In the genomic region with DNA sequence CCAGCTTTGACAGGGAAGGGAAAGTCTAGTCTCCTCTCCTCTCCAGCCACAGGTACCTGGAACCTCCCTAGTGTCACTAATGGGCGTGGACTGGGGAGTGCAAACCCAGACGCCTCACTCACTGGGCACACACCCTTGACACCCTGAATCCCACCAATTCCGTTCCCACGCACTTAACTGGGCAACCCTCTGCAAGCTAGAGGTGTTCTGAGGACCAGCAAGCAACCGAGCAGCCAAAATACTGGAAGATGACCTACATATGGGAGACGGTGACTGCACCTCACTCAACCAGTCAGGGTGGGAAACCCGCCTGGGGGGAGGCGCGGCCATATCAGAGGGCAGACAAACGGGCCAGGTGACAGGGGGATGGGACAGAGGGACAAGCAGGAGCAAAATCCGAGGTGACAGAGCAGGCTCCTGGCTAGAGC, we compare ENCODE assay signal across 7 cellular contexts. TPM values are rescaled to one million over a fixed set of nuclear protein-coding genes. Genes with fewer than 3 reads are reported as not detected.
DNase-seq lines count a peak whose midpoint lies in the region; ATAC-seq, FAIRE-seq and TF ChIP-seq lines count a peak whose summit lies in the region.

No MANE protein-coding gene starts in this region.

- TF ChIP-seq CTCF in keratinocyte (optimal IDR thresholded peaks at IDR 0.05 in 1 of 3, IDR thresholded peaks at IDR 0.05 in 1 of 3, conservative IDR thresholded peaks at IDR 0.05 in 1 of 3; ENCODE audit: extremely low read depth in 1 of 3, insufficient read depth in 2 of 3, low read length in 3 of 3) = no peak

- H3K4me3 ChIP-seq in Jurkat, Clone E6-1 (ENCODE audit: low read length) = peak overlapping the region; percentile 91
- peak overlapping the region; percentile 68 to 80 (median 80) for H3K4me3 ChIP-seq in keratinocyte (ENCODE audit: control insufficient read depth in 2 of 3, extremely low read depth in 1 of 3, insufficient read depth in 2 of 3, low read depth in 1 of 3, low read length in 3 of 3)
- peak overlapping the region; percentile 79 to 92 for H3K4me3 ChIP-seq in stomach smooth muscle (ENCODE audit: low read length in 2 of 2)

- H3K9me3 ChIP-seq in keratinocyte (ENCODE audit: control insufficient read depth, low read depth, low read length) (no peaks in the 10 kb centered on the region), stomach smooth muscle (ENCODE audit: control insufficient read depth in 2 of 2, low read length in 2 of 2) (no peaks in the 10 kb centered on the region)

- H3K36me3 ChIP-seq in keratinocyte (ENCODE audit: control insufficient read depth in 2 of 2, extremely low read depth in 1 of 2, insufficient read depth in 2 of 2, low read length in 2 of 2) = peaks cover 5 to 11% of the 10 kb centered on the region in 2 experiments
- peaks cover 0 to 2% of the 10 kb centered on the region in 2 donors for H3K36me3 ChIP-seq in stomach smooth muscle (ENCODE audit: control insufficient read depth in 2 of 2, insufficient read depth in 2 of 2, low read length in 2 of 2)

- CTCF ChIA-PET in activated naive CD4-positive, alpha-beta T cell treated with anti-CD3 and anti-CD28 coated beads, Interleukin-2, amount 10 ng/mL, durations not matched to agents 7 days and 5 days (lab: Charles Lee) = interaction anchor here (0.9 kb wide), 1 partner anchor 8 kb away, joined by 3 read pairs; no protein-coding TSS in a partner anchor

- H2AFZ ChIP-seq in keratinocyte (ENCODE audit: control insufficient read depth, low read length) = no peak overlapping the region

- peaks cover 25% of the 10 kb centered on the region for H4K20me1 ChIP-seq in keratinocyte (ENCODE audit: control insufficient read depth, extremely low read depth, insufficient read depth, low read length)

- H3K4me1 Mint-ChIP-seq in activated naive CD4-positive, alpha-beta T cell treated with anti-CD3 and anti-CD28 coated beads, Interleukin-2, amount 10 ng/mL, durations not matched to agents 7 days and 5 days = peaks cover 48% of the 10 kb centered on the region

- dilution Hi-C loops in keratinocyte (cut with MboI; ENCODE audit: extremely low pct_ligation_motif_present, low sequenced_read_pairs) = no loop called here

- no peaks in the 10 kb centered on the region for H3K9me3 Mint-ChIP-seq in activated naive CD4-positive, alpha-beta T cell treated with anti-CD3 and anti-CD28 coated beads, Interleukin-2, amount 10 ng/mL, durations not matched to agents 7 days and 5 days

- peaks cover 35% of the 10 kb centered on the region for H3K36me3 Mint-ChIP-seq in activated naive CD4-positive, alpha-beta T cell treated with anti-CD3 and anti-CD28 coated beads, Interleukin-2, amount 10 ng/mL, durations not matched to agents 7 days and 5 days

- FAIRE-seq in keratinocyte (lab: Jason Lieb, UNC) = no peak

- H3K79me2 ChIP-seq in keratinocyte (ENCODE audit: control insufficient read depth, insufficient read depth, low read length) = peaks cover 47% of the 10 kb centered on the region

- ATAC-seq in GM18498 (IDR thresholded peaks at IDR 0.05; ENCODE audit: unreplicated experiment) = no peak

- peaks cover 6% of the 10 kb centered on the region for H3K9me1 ChIP-seq in keratinocyte (ENCODE audit: control insufficient read depth, extremely low read depth, insufficient read depth, low read length)

- peak overlapping the region; percentile 64 for H3K27ac ChIP-seq in keratinocyte (ENCODE audit: control insufficient read depth, insufficient read depth, low read length)
- peak overlapping the region; percentile 41 for H3K27ac ChIP-seq in stomach smooth muscle (ENCODE audit: low read length)

- H3K27ac Mint-ChIP-seq in activated naive CD4-positive, alpha-beta T cell treated with anti-CD3 and anti-CD28 coated beads, Interleukin-2, amount 10 ng/mL, durations not matched to agents 7 days and 5 days = peak overlapping the region; percentile 90

- no peaks in the 10 kb centered on the region for H3K27me3 Mint-ChIP-seq in activated naive CD4-positive, alpha-beta T cell treated with anti-CD3 and anti-CD28 coated beads, Interleukin-2, amount 10 ng/mL, durations not matched to agents 7 days and 5 days

- peaks cover 24% of the 10 kb centered on the region for H3K4me1 ChIP-seq in keratinocyte (ENCODE audit: control insufficient read depth, extremely low read depth, insufficient read depth, low read length)
- peaks cover 34% of the 10 kb centered on the region for H3K4me1 ChIP-seq in stomach smooth muscle (ENCODE audit: control insufficient read depth, insufficient read depth, low read length)

- H3K27me3 ChIP-seq in keratinocyte (ENCODE audit: control insufficient read depth, extremely low read depth, insufficient read depth, low read length) = no peaks in the 10 kb centered on the region
- H3K27me3 ChIP-seq in stomach smooth muscle (ENCODE audit: control insufficient read depth in 1 of 2, insufficient read depth in 2 of 2, low read length in 2 of 2) = no peaks in the 10 kb centered on the region

- peak overlapping the region; percentile 84 for H3K9ac ChIP-seq in keratinocyte (ENCODE audit: control insufficient read depth, extremely low read depth, insufficient read depth, low read length)
- H3K9ac ChIP-seq in stomach smooth muscle (ENCODE audit: low read length in 2 of 2) = peak overlapping the region; percentile 82 to 83

- no peak for DNase-seq in Jurkat, Clone E6-1 (ENCODE audit: low read depth, low spot score)
- peak; percentile 61 for DNase-seq in activated naive CD4-positive, alpha-beta T cell treated with anti-CD3 and anti-CD28 coated beads, Interleukin-2, amount 10 ng/mL, durations not matched to agents 7 days and 5 days
- DNase-seq in keratinocyte (ENCODE audit: low read depth, low spot score) (no peak), Kasumi-1 (lab: John Stamatoyannopoulos, UW) (no peak), OCI-M2 (lab: John Stamatoyannopoulos, UW; ENCODE audit: unreplicated experiment) (no peak)

- H3K4me3 Mint-ChIP-seq in activated naive CD4-positive, alpha-beta T cell treated with anti-CD3 and anti-CD28 coated beads, Interleukin-2, amount 10 ng/mL, durations not matched to agents 7 days and 5 days = peak overlapping the region; percentile 90

- H3K4me2 ChIP-seq in keratinocyte (ENCODE audit: control insufficient read depth, extremely low read depth, insufficient read depth, low read depth, low read length) = peak overlapping the region; percentile 96

RNA-seq across cellular contexts. Expression of gene ABHD17A, which starts 1.0 kb away (rescaled TPM):
- polyA plus RNA-seq in Jurkat, Clone E6-1 (2012; ENCODE audit: insufficient read depth, insufficient read length) = 78.0 TPM
- polyA plus RNA-seq in keratinocyte = 27.2 to 67.3 TPM (median 31.0 TPM) in 3 replicates
- 9.2 TPM for polyA plus RNA-seq in keratinocyte (2011; ENCODE audit: low read depth)
- 20.8 and 62.5 TPM in 2 replicates for polyA plus RNA-seq in keratinocyte (2011; cell fraction: cytosol; rRNA removed)
- 29.9 and 47.5 TPM in 2 replicates for polyA plus RNA-seq in keratinocyte (2011; cell fraction: nucleus; rRNA removed)
- polyA plus RNA-seq in keratinocyte (2012; ENCODE audit: low replicate concordance) = 20.6 and 43.3 TPM in 2 replicates
- 13.2 to 23.4 TPM (median 20.6 TPM) in 3 replicates for polyA minus RNA-seq in keratinocyte
- 122 TPM for polyA minus RNA-seq in keratinocyte (2011; cell fraction: cytosol; rRNA and poly(A)+ RNA removed)
- polyA minus RNA-seq in keratinocyte (2011; cell fraction: nucleus; rRNA and poly(A)+ RNA removed) = 13.3 and 22.2 TPM in 2 replicates

RNA-seq across cellular contexts. Expression of gene ADAT3, which starts 20.9 kb away (rescaled TPM):
- 3.6 TPM for polyA plus RNA-seq in Jurkat, Clone E6-1 (2012; ENCODE audit: insufficient read depth, insufficient read length)
- polyA plus RNA-seq in keratinocyte = 0.55 to 0.93 TPM (median 0.85 TPM) in 3 replicates
- 0.69 TPM for polyA plus RNA-seq in keratinocyte (2011; ENCODE audit: low read depth)
- 0.15 and 1.7 TPM in 2 replicates for polyA plus RNA-seq in keratinocyte (2011; cell fraction: cytosol; rRNA removed)
- 1.2 and 2.4 TPM in 2 replicates for polyA plus RNA-seq in keratinocyte (2011; cell fraction: nucleus; rRNA removed)
- polyA plus RNA-seq in keratinocyte (2012; ENCODE audit: low replicate concordance) = 1.9 and 3.4 TPM in 2 replicates
- 0.20 to 0.36 TPM in 2 of 3 replicates, not detected in the other for polyA minus RNA-seq in keratinocyte
- 2.1 TPM for polyA minus RNA-seq in keratinocyte (2011; cell fraction: cytosol; rRNA and poly(A)+ RNA removed)
- 2.1 and 2.6 TPM in 2 replicates for polyA minus RNA-seq in keratinocyte (2011; cell fraction: nucleus; rRNA and poly(A)+ RNA removed)

RNA-seq across cellular contexts. Expression of gene SCAMP4, which starts 20.9 kb away (rescaled TPM):
- 33.1 TPM for polyA plus RNA-seq in Jurkat, Clone E6-1 (2012; ENCODE audit: insufficient read depth, insufficient read length)
- polyA plus RNA-seq in keratinocyte = 4.8 to 30.3 TPM (median 7.0 TPM) in 3 replicates
- polyA plus RNA-seq in keratinocyte (2011; ENCODE audit: low read depth) = 10.6 TPM
- polyA plus RNA-seq in keratinocyte (2011; cell fraction: cytosol; rRNA removed) = 7.3 and 17.8 TPM in 2 replicates
- 33.4 and 43.4 TPM in 2 replicates for polyA plus RNA-seq in keratinocyte (2011; cell fraction: nucleus; rRNA removed)
- polyA plus RNA-seq in keratinocyte (2012; ENCODE audit: low replicate concordance) = 27.2 and 45.1 TPM in 2 replicates
- polyA minus RNA-seq in keratinocyte = 8.2 to 40.3 TPM (median 10.1 TPM) in 3 replicates
- 62.7 TPM for polyA minus RNA-seq in keratinocyte (2011; cell fraction: cytosol; rRNA and poly(A)+ RNA removed)
- 38.2 and 42.0 TPM in 2 replicates for polyA minus RNA-seq in keratinocyte (2011; cell fraction: nucleus; rRNA and poly(A)+ RNA removed)

RNA-seq across cellular contexts. Expression of gene KLF16, which starts 20.9 kb away (rescaled TPM):
- polyA plus RNA-seq in Jurkat, Clone E6-1 (2012; ENCODE audit: insufficient read depth, insufficient read length) = 17.6 TPM
- polyA plus RNA-seq in keratinocyte = 4.9 to 14.7 TPM (median 6.0 TPM) in 3 replicates
- 2.6 TPM for polyA plus RNA-seq in keratinocyte (2011; ENCODE audit: low read depth)
- polyA plus RNA-seq in keratinocyte (2011; cell fraction: cytosol; rRNA removed) = 4.7 and 19.3 TPM in 2 replicates
- polyA plus RNA-seq in keratinocyte (2011; cell fraction: nucleus; rRNA removed) = 7.7 and 17.7 TPM in 2 replicates
- polyA plus RNA-seq in keratinocyte (2012; ENCODE audit: low replicate concordance) = 13.9 and 30.6 TPM in 2 replicates
- 1.9 to 11.4 TPM (median 2.2 TPM) in 3 replicates for polyA minus RNA-seq in keratinocyte
- polyA minus RNA-seq in keratinocyte (2011; cell fraction: cytosol; rRNA and poly(A)+ RNA removed) = 48.5 TPM
- 8.2 and 11.3 TPM in 2 replicates for polyA minus RNA-seq in keratinocyte (2011; cell fraction: nucleus; rRNA and poly(A)+ RNA removed)

RNA-seq across cellular contexts. Expression of gene REXO1, which starts 36.0 kb away (rescaled TPM):
- 27.1 TPM for polyA plus RNA-seq in Jurkat, Clone E6-1 (2012; ENCODE audit: insufficient read depth, insufficient read length)
- polyA plus RNA-seq in keratinocyte = 6.1 to 18.6 TPM (median 9.1 TPM) in 3 replicates
- polyA plus RNA-seq in keratinocyte (2011; ENCODE audit: low read depth) = 15.3 TPM
- 8.0 and 14.2 TPM in 2 replicates for polyA plus RNA-seq in keratinocyte (2011; cell fraction: cytosol; rRNA removed)
- polyA plus RNA-seq in keratinocyte (2011; cell fraction: nucleus; rRNA removed) = 41.7 and 47.8 TPM in 2 replicates
- 19.8 and 25.0 TPM in 2 replicates for polyA plus RNA-seq in keratinocyte (2012; ENCODE audit: low replicate concordance)
- 16.5 to 40.9 TPM (median 17.7 TPM) in 3 replicates for polyA minus RNA-seq in keratinocyte
- polyA minus RNA-seq in keratinocyte (2011; cell fraction: cytosol; rRNA and poly(A)+ RNA removed) = 27.4 TPM
- 12.9 and 19.1 TPM in 2 replicates for polyA minus RNA-seq in keratinocyte (2011; cell fraction: nucleus; rRNA and poly(A)+ RNA removed)
